Comparison of ENCODE assay signal across 13 cellular contexts in the genomic region with DNA sequence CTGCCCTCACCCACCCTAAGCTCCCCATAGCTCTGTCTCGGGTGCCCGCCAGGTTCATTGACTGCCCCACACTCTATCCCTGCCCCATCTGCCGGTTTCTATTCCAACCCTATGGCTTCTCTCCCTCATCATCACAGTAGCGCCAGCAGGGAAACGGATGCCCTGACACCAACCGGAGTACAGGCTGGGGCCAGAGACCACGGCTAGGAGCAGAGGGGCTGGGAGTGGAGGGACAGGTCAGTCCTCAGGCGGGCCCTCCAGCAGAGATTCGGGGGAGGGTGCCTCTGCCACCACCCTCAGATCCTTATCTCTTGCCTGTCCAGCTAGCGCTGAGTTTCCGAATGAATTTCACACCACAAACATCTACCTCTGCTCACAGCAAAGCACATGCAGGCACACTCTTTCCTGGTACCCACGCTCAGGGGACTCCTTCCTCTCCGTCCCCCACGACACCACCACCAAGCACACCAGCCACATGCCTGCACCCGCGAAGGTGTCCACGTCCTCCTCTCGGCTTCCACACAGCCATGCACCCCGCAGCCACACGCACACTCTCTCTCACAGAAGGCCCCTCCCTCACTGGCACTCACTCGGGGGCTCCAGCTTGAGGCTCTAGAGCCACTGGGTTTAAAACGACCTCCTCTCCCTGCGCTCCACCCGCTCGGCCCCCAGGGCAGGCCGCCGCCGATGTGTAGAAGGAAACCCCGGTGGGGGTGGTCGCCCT. TPM values are rescaled to one million over a fixed set of nuclear protein-coding genes. Genes with fewer than 3 reads are reported as not detected.
A peak's percentile ranks its signal among the peaks of the same experiment; 100 is the strongest.
DNase-seq lines count a peak whose midpoint lies in the region; ATAC-seq and TF ChIP-seq lines count a peak whose summit lies in the region.
"Had no signal": no experiment of that assay in that cellular context is flagged by ENCODE, and none has a peak within 500 bp of the region (broad histone marks: within the 10 kb centered on the region; RNA-seq: fewer than 3 reads in every experiment).

No MANE protein-coding gene starts in this region.

- H4K20me1 ChIP-seq in H9 (ENCODE audit: control insufficient read depth, insufficient read depth, insufficient read length) (peaks cover 2% of the 10 kb centered on the region), hepatocyte (ENCODE audit: insufficient read depth, poor library complexity, severe bottlenecking) (no peaks in the 10 kb centered on the region)

- H2BK5ac ChIP-seq in H9 (ENCODE audit: insufficient read length, low read length), result no peak overlapping the region

- no peak overlapping the region for H2BK12ac ChIP-seq in H9 (ENCODE audit: insufficient read length, low read depth, low read length)

- DNase-seq in H9, result no peak
- no peak for DNase-seq in Peyer's patch
- no peak for DNase-seq in hepatocyte (ENCODE audit: low spot score)
- no peak for DNase-seq in gastrocnemius medialis
- no peak for DNase-seq in activated T-helper 1 cell treated with anti-CD3 and anti-CD28 coated beads, Interleukin-12 subunit alpha, Interleukin-12 subunit beta, Interleukin-2, Interleukin-4 antibody, amounts not matched to agents 30 ng/mL and 10 ng/mL and 1 ng/mL, durations not matched to agents 14 hours and 24 hours and 36 hours (ENCODE audit: low spot score)
- DNase-seq: activated CD4-positive, alpha-beta T cell treated with anti-CD3 and anti-CD28 coated beads, Interleukin-2, amount 50 U/mL, for 1 hour; cortex of kidney; NCI-H2171; SHP77 had no signal

- H2BK120ac ChIP-seq in H9 (ENCODE audit: low read depth, low read length, poor library complexity, severe bottlenecking), result no peak overlapping the region

- no peaks in the 10 kb centered on the region for H3K9me3 ChIP-seq in H9 (ENCODE audit: control insufficient read depth, low read depth, low read length)
- H3K9me3 ChIP-seq in Peyer's patch, result no peaks in the 10 kb centered on the region
- no peaks in the 10 kb centered on the region for H3K9me3 ChIP-seq in hepatocyte (ENCODE audit: low read depth)
- H3K9me3 ChIP-seq in gastrocnemius medialis, result no peaks in the 10 kb centered on the region

- H3K27ac Mint-ChIP-seq in H9, result no peak overlapping the region
- no peak overlapping the region for H3K27ac Mint-ChIP-seq in activated T-helper 1 cell treated with anti-CD3 and anti-CD28 coated beads, Interleukin-12 subunit alpha, Interleukin-12 subunit beta, Interleukin-2, Interleukin-4 antibody, amounts not matched to agents 30 ng/mL and 10 ng/mL and 1 ng/mL, durations not matched to agents 14 hours and 24 hours and 36 hours
- H3K27ac Mint-ChIP-seq: activated naive CD4-positive, alpha-beta T cell treated with anti-CD3 and anti-CD28 coated beads, Interleukin-2, amount 50 U/mL, for 24 hours; stimulated activated naive CD8-positive, alpha-beta T cell treated with anti-CD3 and anti-CD28 coated beads, Interleukin-15, Interleukin-2, amounts not matched to agents 100 ng/mL and 50 ng/mL, for 24 hours had no signal

- TF ChIP-seq CTCF in H9 (conservative IDR thresholded peaks at IDR 0.05) (no peak), Peyer's patch (IDR thresholded peaks at IDR 0.05) (no peak), hepatocyte (IDR thresholded peaks at IDR 0.05; ENCODE audit: poor library complexity) (no peak), gastrocnemius medialis (IDR thresholded peaks at IDR 0.05 in 4 of 5, conservative IDR thresholded peaks at IDR 0.05 in 1 of 5) (no peak)

- H3K9me3 Mint-ChIP-seq in H9, result peaks cover 0 to 3% of the 10 kb centered on the region in 2 experiments; a peak in 2 of 5 replicates
- H3K9me3 Mint-ChIP-seq in activated T-helper 1 cell treated with anti-CD3 and anti-CD28 coated beads, Interleukin-12 subunit alpha, Interleukin-12 subunit beta, Interleukin-2, Interleukin-4 antibody, amounts not matched to agents 30 ng/mL and 10 ng/mL and 1 ng/mL, durations not matched to agents 14 hours and 24 hours and 36 hours, result no peaks in the 10 kb centered on the region
- H3K9me3 Mint-ChIP-seq: activated naive CD4-positive, alpha-beta T cell treated with anti-CD3 and anti-CD28 coated beads, Interleukin-2, amount 50 U/mL, for 24 hours; stimulated activated naive CD8-positive, alpha-beta T cell treated with anti-CD3 and anti-CD28 coated beads, Interleukin-15, Interleukin-2, amounts not matched to agents 100 ng/mL and 50 ng/mL, for 24 hours had no signal

- no peak overlapping the region for H4K91ac ChIP-seq in H9 (ENCODE audit: insufficient read length, low read depth, low read length)

- H3K56ac ChIP-seq in H9 (ENCODE audit: insufficient read length, low read depth, low read length), result no peak overlapping the region

- H3K4me3 ChIP-seq in Peyer's patch (peak overlapping the region in 3 of 4 donors; percentile 26 to 46 (median 36)), hepatocyte (no peak overlapping the region), gastrocnemius medialis (peak overlapping the region in 3 of 4 donors; percentile 20 to 42 (median 41))

- no peak overlapping the region for H2BK15ac ChIP-seq in H9 (ENCODE audit: low read depth, low read length)

- no peaks in the 10 kb centered on the region for H3K79me2 ChIP-seq in H9 (ENCODE audit: insufficient read depth, low read length)
- H3K79me2 ChIP-seq in hepatocyte, result no peaks in the 10 kb centered on the region

- H3K36me3 ChIP-seq in Peyer's patch (no peaks in the 10 kb centered on the region), hepatocyte (replicated peaks; ENCODE audit: insufficient read depth, low read depth) (no peaks in the 10 kb centered on the region), gastrocnemius medialis (no peaks in the 10 kb centered on the region)

- ATAC-seq in gastrocnemius medialis, result no peak
- ATAC-seq in GM18520 (IDR thresholded peaks at IDR 0.05; ENCODE audit: unreplicated experiment), result no peak
- no peak for ATAC-seq in HG03457 (IDR thresholded peaks at IDR 0.05; ENCODE audit: unreplicated experiment)

- H3K23ac ChIP-seq in H9 (ENCODE audit: insufficient read length, low read depth, low read length), result no peak overlapping the region

- H2AK5ac ChIP-seq in H9 (ENCODE audit: insufficient read length, low read length), result no peak overlapping the region

- H3K36me3 Mint-ChIP-seq in H9 (ENCODE audit: insufficient read depth in 1 of 3, low read depth in 3 of 3), result no peaks in the 10 kb centered on the region
- H3K36me3 Mint-ChIP-seq in activated T-helper 1 cell treated with anti-CD3 and anti-CD28 coated beads, Interleukin-12 subunit alpha, Interleukin-12 subunit beta, Interleukin-2, Interleukin-4 antibody, amounts not matched to agents 30 ng/mL and 10 ng/mL and 1 ng/mL, durations not matched to agents 14 hours and 24 hours and 36 hours (ENCODE audit: low read depth), result no peaks in the 10 kb centered on the region
- H3K36me3 Mint-ChIP-seq: activated naive CD4-positive, alpha-beta T cell treated with anti-CD3 and anti-CD28 coated beads, Interleukin-2, amount 50 U/mL, for 24 hours had no signal

- peaks cover 11% of the 10 kb centered on the region for H3K23me2 ChIP-seq in H9 (ENCODE audit: insufficient read length, low read depth, low read length, poor library complexity, severe bottlenecking)

- TF ChIP-seq POLR2A in Peyer's patch (IDR thresholded peaks at IDR 0.05), result no peak
- no peak for TF ChIP-seq POLR2A in gastrocnemius medialis (IDR thresholded peaks at IDR 0.05)

- peaks cover 17 to 28% of the 10 kb centered on the region in 2 experiments for H3K4me1 Mint-ChIP-seq in H9
- peaks cover 6% of the 10 kb centered on the region for H3K4me1 Mint-ChIP-seq in activated T-helper 1 cell treated with anti-CD3 and anti-CD28 coated beads, Interleukin-12 subunit alpha, Interleukin-12 subunit beta, Interleukin-2, Interleukin-4 antibody, amounts not matched to agents 30 ng/mL and 10 ng/mL and 1 ng/mL, durations not matched to agents 14 hours and 24 hours and 36 hours (ENCODE audit: low read depth)

- no peak overlapping the region for H4K8ac ChIP-seq in H9 (replicated peaks; ENCODE audit: insufficient read length, low read depth, low read length)

- no peaks in the 10 kb centered on the region; the same call in 1 of the 2 replicates for H3K4me1 ChIP-seq in H9 (ENCODE audit: insufficient read depth, low read length)
- H3K4me1 ChIP-seq in Peyer's patch, result peaks cover 0 to 27% (median 4%) of the 10 kb centered on the region in 4 donors
- H3K4me1 ChIP-seq in hepatocyte (ENCODE audit: insufficient read depth), result peaks cover 9% of the 10 kb centered on the region
- H3K4me1 ChIP-seq in gastrocnemius medialis, result peaks cover 2 to 12% of the 10 kb centered on the region in 2 donors

- peak overlapping the region; percentile 59; the same call in 1 of the 2 replicates for H3K14ac ChIP-seq in H9 (ENCODE audit: insufficient read depth, low read length)

- H2AFZ ChIP-seq in H9 (ENCODE audit: low read length) (no peak overlapping the region), hepatocyte (no peak overlapping the region)

- H3K27me3 Mint-ChIP-seq in H9 (ENCODE audit: low read depth), result peaks cover 43% of the 10 kb centered on the region
- H3K27me3 Mint-ChIP-seq in activated T-helper 1 cell treated with anti-CD3 and anti-CD28 coated beads, Interleukin-12 subunit alpha, Interleukin-12 subunit beta, Interleukin-2, Interleukin-4 antibody, amounts not matched to agents 30 ng/mL and 10 ng/mL and 1 ng/mL, durations not matched to agents 14 hours and 24 hours and 36 hours (ENCODE audit: insufficient read depth), result peaks cover 40% of the 10 kb centered on the region

- H3K4ac ChIP-seq in H9 (ENCODE audit: low read depth, low read length), result no peak overlapping the region

- no peak overlapping the region for H3T11ph ChIP-seq in H9 (ENCODE audit: low read length)

- peaks cover 94% of the 10 kb centered on the region for H3K27me3 ChIP-seq in H9 (ENCODE audit: insufficient read depth, low read length)
- peaks cover 0 to 42% of the 10 kb centered on the region in 2 donors for H3K27me3 ChIP-seq in Peyer's patch
- H3K27me3 ChIP-seq in hepatocyte, result peaks cover 89% of the 10 kb centered on the region
- H3K27me3 ChIP-seq in gastrocnemius medialis, result peaks cover 67 to 72% (median 71%) of the 10 kb centered on the region in 3 donors

- H3K9me2 ChIP-seq in hepatocyte (replicated peaks; ENCODE audit: insufficient read depth), result no peaks in the 10 kb centered on the region

- no CpG with 5 or more reads among the region's 30 CpGs for WGBS in H9 (ENCODE audit: extremely low coverage, insufficient read length, low lambda C conversion rate)
- WGBS in hepatocyte (ENCODE audit: low lambda C conversion rate, missing lambda C conversion rate), result 5% methylated on average over 20 of the region's 30 CpGs

- H3K9ac ChIP-seq in H9 (ENCODE audit: extremely low read depth, insufficient read length, low read length), result no peak overlapping the region

- intact Hi-C loops in gastrocnemius medialis (cut with DNase I; ENCODE audit: low total_unique reads), result no loop called here
- intact Hi-C loops in activated T-helper 1 cell treated with anti-CD3 and anti-CD28 coated beads, Interleukin-12 subunit alpha, Interleukin-12 subunit beta, Interleukin-2, Interleukin-4 antibody, amounts not matched to agents 30 ng/mL and 10 ng/mL and 1 ng/mL, durations not matched to agents 14 hours and 24 hours and 36 hours (cut with micrococcal nuclease), result loop anchor here (5.0 kb wide), 1 partner anchor 733 kb away; no protein-coding TSS in a partner anchor

- H2BK20ac ChIP-seq in H9 (ENCODE audit: low read depth, low read length, poor library complexity, severe bottlenecking), result no peak overlapping the region

- H3K4me2 ChIP-seq in H9 (ENCODE audit: insufficient read depth, insufficient read length, low read length) (peak overlapping the region; percentile 25), hepatocyte (peak overlapping the region; percentile 83)

- H3K18ac ChIP-seq in H9 (ENCODE audit: insufficient read length, low read depth, low read length), result no peak overlapping the region

- no peak overlapping the region for H3K4me3 Mint-ChIP-seq in H9
- no peak overlapping the region for H3K4me3 Mint-ChIP-seq in activated T-helper 1 cell treated with anti-CD3 and anti-CD28 coated beads, Interleukin-12 subunit alpha, Interleukin-12 subunit beta, Interleukin-2, Interleukin-4 antibody, amounts not matched to agents 30 ng/mL and 10 ng/mL and 1 ng/mL, durations not matched to agents 14 hours and 24 hours and 36 hours
- H3K4me3 Mint-ChIP-seq: activated naive CD4-positive, alpha-beta T cell treated with anti-CD3 and anti-CD28 coated beads, Interleukin-2, amount 50 U/mL, for 24 hours had no signal

- H3K79me1 ChIP-seq in H9 (ENCODE audit: insufficient read depth, low read depth, low read length, poor library complexity, severe bottlenecking), result no peaks in the 10 kb centered on the region

- H4K5ac ChIP-seq in H9 (ENCODE audit: insufficient read length, low read depth, low read length), result no peak overlapping the region

- in situ Hi-C loops in gastrocnemius medialis (cut with MboI; ENCODE audit: low sequenced_read_pairs in 4 of 4), result no loop called here

- H3K27ac ChIP-seq in H9 (ENCODE audit: insufficient read length, low read depth, low read length) (no peak overlapping the region), Peyer's patch (no peak overlapping the region), hepatocyte (no peak overlapping the region), gastrocnemius medialis (no peak overlapping the region)

RNA-seq across cellular contexts. Expression of gene TAL1, which starts 7.2 kb away (rescaled TPM):
- total RNA-seq in H9 (2021) (0.04 TPM in 1 of 2 replicates, not detected in the other), Peyer's patch (1 to 10 TPM; 1.2 to 7.4 (median 2.9) TPM), hepatocyte (0.08 and 0.13 TPM in 2 replicates), gastrocnemius medialis (1 to 10 TPM in 1 of 4 donors, under 1 TPM in 3; 0.59 to 1.6 (median 0.70) TPM)
- 0.68 TPM in 1 of 2 replicates, not detected in the other for polyA plus RNA-seq in hepatocyte
- not detected in 2 replicates for total RNA-seq in activated T-helper 1 cell treated with anti-CD3 and anti-CD28 coated beads, Interleukin-12 subunit alpha, Interleukin-12 subunit beta, Interleukin-2, Interleukin-4 antibody, amounts not matched to agents 30 ng/mL and 10 ng/mL and 1 ng/mL, durations not matched to agents 14 hours and 24 hours and 36 hours

RNA-seq across cellular contexts. Expression of gene PDZK1IP1, which starts 35.0 kb away (rescaled TPM):
- not detected in 2 replicates for total RNA-seq in H9 (2021)
- total RNA-seq in Peyer's patch, result 100 to 1,000 TPM in 2 of 4 donors, 10 to 100 TPM in 1, 1 to 10 TPM in 1; 5.8 to 224 (median 104) TPM
- total RNA-seq in hepatocyte, result 0.37 TPM in 1 of 2 replicates, not detected in the other
- polyA plus RNA-seq in hepatocyte, result 0.71 TPM in 1 of 2 replicates, not detected in the other
- total RNA-seq in gastrocnemius medialis, result 10 to 100 TPM in 1 of 4 donors, 1 to 10 TPM in 2, not detected in 1; 1.8 to 10.9 (median 3.9) TPM
- total RNA-seq in activated T-helper 1 cell treated with anti-CD3 and anti-CD28 coated beads, Interleukin-12 subunit alpha, Interleukin-12 subunit beta, Interleukin-2, Interleukin-4 antibody, amounts not matched to agents 30 ng/mL and 10 ng/mL and 1 ng/mL, durations not matched to agents 14 hours and 24 hours and 36 hours, result not detected in 2 replicates
